Comparison of ENCODE assay signal across 8 cellular contexts in the genomic region with DNA sequence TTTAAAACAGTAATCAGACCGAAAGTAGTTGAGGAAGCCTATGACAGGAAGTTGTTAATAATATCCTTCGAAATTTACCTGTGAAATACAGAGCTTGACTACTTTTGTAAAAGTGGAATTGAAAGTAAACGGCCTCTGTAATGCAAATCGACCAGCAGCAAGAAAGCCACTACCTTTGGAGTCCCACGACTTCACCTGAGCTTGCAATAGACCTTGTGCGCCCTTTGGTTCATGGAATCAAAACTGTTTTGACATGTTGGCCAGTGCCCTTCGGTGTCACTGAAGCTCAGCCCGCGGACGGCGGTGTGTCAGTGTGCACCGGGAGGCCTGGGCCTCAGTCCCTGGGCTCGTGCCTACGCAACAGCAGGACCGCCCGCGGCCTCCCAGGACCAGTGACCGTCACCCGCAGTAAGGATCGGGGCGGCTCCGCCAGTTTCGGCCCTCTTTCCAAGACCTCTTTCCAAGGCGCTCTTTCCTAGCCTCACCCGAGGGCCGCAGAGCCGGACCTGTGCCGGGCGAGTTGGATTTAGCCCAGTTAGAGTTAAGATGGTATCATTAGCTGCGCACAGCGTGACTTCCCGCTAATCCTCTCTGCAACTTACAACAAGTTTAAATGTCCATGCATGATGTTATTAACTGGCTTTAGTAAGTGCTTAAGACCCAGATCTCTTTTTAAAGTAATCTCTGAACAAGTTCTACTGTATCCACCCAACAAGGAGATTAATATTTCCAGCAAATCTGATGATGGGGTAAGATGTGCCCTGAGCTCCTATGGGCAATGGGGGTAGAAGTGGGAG.
DNase-seq lines count a peak whose midpoint lies in the region; ATAC-seq and TF ChIP-seq lines count a peak whose summit lies in the region.

No MANE protein-coding gene starts in this region.

- H3K27me3 ChIP-seq in aorta (ENCODE audit: control insufficient read depth in 1 of 2, insufficient read depth in 2 of 2, low read length in 1 of 2) (peaks cover 0 to 2% of the 10 kb centered on the region in 2 donors), lower lobe of right lung (ENCODE audit: low read depth) (peaks cover 72% of the 10 kb centered on the region)

- peak; percentile 52 for ATAC-seq in GM19467 (IDR thresholded peaks at IDR 0.05; ENCODE audit: unreplicated experiment)
- peak; percentile 57 for ATAC-seq in HG03571 (IDR thresholded peaks at IDR 0.05; ENCODE audit: unreplicated experiment)
- ATAC-seq in aorta (ENCODE audit: low FRiP score), result peak; percentile 28
- no peak for ATAC-seq in lower lobe of right lung

- CTCF ChIA-PET in Calu3 (lab: Charles Lee), result interaction anchor here (0.6 to 1.2 kb wide), 4 partner anchors 9 to 1051 kb away, joined by 3 to 5 read pairs (median 4); no protein-coding TSS in a partner anchor

- intact Hi-C loops in Calu3 (cut with micrococcal nuclease; ENCODE audit: unreplicated experiment) (loop anchor here (5.0 kb wide), 1 partner anchor 222 kb away; no protein-coding TSS in a partner anchor), aorta (cut with DNase I) (no loop called here), lower lobe of right lung (cut with DNase I) (no loop called here)

- H3K9me3 Mint-ChIP-seq in Calu3 (ENCODE audit: low read depth, unreplicated experiment) (no peaks in the 10 kb centered on the region), glutamatergic neuron (ENCODE audit: unreplicated experiment) (peaks cover 7% of the 10 kb centered on the region)

- no peak overlapping the region for H3K27ac ChIP-seq in aorta (ENCODE audit: low read depth in 1 of 2, low read length in 2 of 2)
- H3K27ac ChIP-seq in lower lobe of right lung, result no peak overlapping the region

- H3K4me1 Mint-ChIP-seq in Calu3 (ENCODE audit: low read depth, unreplicated experiment) (no peaks in the 10 kb centered on the region), glutamatergic neuron (ENCODE audit: low read depth, unreplicated experiment) (peaks cover 13% of the 10 kb centered on the region)

- WGBS in aorta, 2 donors, result 19 to 26% methylated on average over 32 of the region's 32 CpGs

- H3K27ac Mint-ChIP-seq in Calu3 (ENCODE audit: unreplicated experiment), result no peak overlapping the region
- H3K27ac Mint-ChIP-seq in glutamatergic neuron (ENCODE audit: unreplicated experiment), result no peak overlapping the region

- DNase-seq in Calu3, result no peak
- peak; percentile 56 for DNase-seq in glutamatergic neuron
- no peak for DNase-seq in aorta
- no peak for DNase-seq in SK-N-DZ (ENCODE audit: low spot score)
- DNase-seq in lower lobe of right lung, result no peak
- DNase-seq in NCI-H1694 (lab: John Stamatoyannopoulos, UW), result no peak

- peaks cover 13% of the 10 kb centered on the region for H3K36me3 Mint-ChIP-seq in Calu3 (ENCODE audit: insufficient read depth, unreplicated experiment)
- no peaks in the 10 kb centered on the region for H3K36me3 Mint-ChIP-seq in glutamatergic neuron (ENCODE audit: unreplicated experiment)

- H3K27me3 Mint-ChIP-seq in Calu3 (ENCODE audit: unreplicated experiment) (no peaks in the 10 kb centered on the region), glutamatergic neuron (ENCODE audit: unreplicated experiment) (peaks cover 9% of the 10 kb centered on the region)

- peaks cover 1% of the 10 kb centered on the region for H3K9me3 ChIP-seq in aorta (ENCODE audit: control insufficient read depth, low read length)
- H3K9me3 ChIP-seq in lower lobe of right lung, result no peaks in the 10 kb centered on the region

- H3K4me3 Mint-ChIP-seq in Calu3 (ENCODE audit: low read depth, unreplicated experiment), result peak overlapping the region; percentile 93
- H3K4me3 Mint-ChIP-seq in glutamatergic neuron (ENCODE audit: unreplicated experiment), result peak overlapping the region; percentile 78

- no TSS peak for BruUV-seq in Calu3 (replicated peaks; lab: Mats Ljungman, UMichigan)

- no peak overlapping the region for H3K4me3 ChIP-seq in aorta (ENCODE audit: low read length in 2 of 2)
- H3K4me3 ChIP-seq in lower lobe of right lung, result no peak overlapping the region

- H3K36me3 ChIP-seq in aorta (ENCODE audit: control insufficient read depth in 1 of 2, insufficient read depth in 2 of 2, low read length in 1 of 2) (no peaks in the 10 kb centered on the region), lower lobe of right lung (no peaks in the 10 kb centered on the region)

- TF ChIP-seq CTCF in Calu3 (IDR thresholded peaks at IDR 0.05; ENCODE audit: unreplicated experiment), result no peak
- no peak for TF ChIP-seq CTCF in glutamatergic neuron (IDR thresholded peaks at IDR 0.05; ENCODE audit: partially characterized antibody, unreplicated experiment)
- no peak for TF ChIP-seq CTCF in lower lobe of right lung (IDR thresholded peaks at IDR 0.05)

- H3K4me1 ChIP-seq in aorta (ENCODE audit: control insufficient read depth in 1 of 2, insufficient read depth in 2 of 2, low read length in 2 of 2) (no peaks in the 10 kb centered on the region), lower lobe of right lung (peaks cover 16% of the 10 kb centered on the region)

Comparison
In these comparisons a context has a peak if more than half of its experiments do, and no peak if none do; other contexts are left out.
1. ATAC-seq: peak in GM19467 (single experiment), HG03571 (single experiment) and aorta (single experiment); none in lower lobe of right lung (0 of 2).